Comparison of ENCODE assay signal across 1 cellular context in the genomic region with DNA sequence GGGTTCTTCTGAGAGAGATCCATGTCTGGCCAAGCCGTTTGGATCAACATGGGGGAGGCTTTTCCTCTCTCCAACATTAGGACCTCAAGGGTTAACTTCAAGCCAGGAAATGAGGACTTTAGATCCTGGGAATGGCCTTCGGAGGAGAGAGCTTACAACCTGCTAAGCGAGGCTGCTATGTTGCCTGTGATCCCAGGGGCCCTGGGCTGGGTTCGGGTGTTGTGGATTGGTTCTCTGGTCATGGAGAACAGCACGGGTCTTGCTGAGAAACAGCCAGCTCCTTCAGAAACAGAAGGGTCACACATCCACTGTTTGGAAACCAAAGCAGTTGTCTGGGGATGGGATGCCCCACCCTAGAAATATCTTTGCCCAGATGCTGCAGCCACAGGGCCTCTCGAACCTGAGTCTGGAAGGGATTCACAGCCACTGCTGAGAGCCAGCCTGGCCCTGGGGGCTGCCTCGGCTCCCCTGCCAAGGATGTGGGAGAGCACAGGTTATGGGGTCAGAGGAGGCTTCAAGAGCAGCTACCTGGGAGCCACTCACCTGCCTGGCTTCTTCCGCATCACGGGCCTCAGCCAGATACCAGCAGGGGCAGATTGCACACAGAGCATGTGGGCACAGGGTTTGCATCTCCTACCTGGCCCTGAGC.
TF ChIP-seq lines count a peak whose summit lies in the region.

No MANE protein-coding gene starts in this region.

TF ChIP-seq in HepG2, 621 proteins besides CTCF, POLR2A, EP300 and RAD21:
- TF ChIP-seq ZNF652 (CRISPR knock-in tag; IDR thresholded peaks at IDR 0.05; ENCODE audit: borderline replicate concordance, low read depth): peak; percentile 93
- TF ChIP-seq ZNF737 (CRISPR knock-in tag; IDR thresholded peaks at IDR 0.05; ENCODE audit: borderline replicate concordance): no peak
- no peak for TF ChIP-seq SRSF9 (IDR thresholded peaks at IDR 0.05; ENCODE audit: borderline replicate concordance, insufficient read depth, low read depth, low read length, poor library complexity, severe bottlenecking)
- TF ChIP-seq PAXIP1 (CRISPR knock-in tag; conservative IDR thresholded peaks at IDR 0.05): peak; percentile 26; the same call in 1 of the 2 replicates
- peak; percentile 33; the same call in 1 of the 2 replicates for TF ChIP-seq HNF4A (CRISPR knock-in tag; IDR thresholded peaks at IDR 0.05)
- TF ChIP-seq ZNF205 (CRISPR knock-in tag; IDR thresholded peaks at IDR 0.05): peak; percentile 100
- peak; percentile 26 for TF ChIP-seq ZFX (CRISPR knock-in tag; IDR thresholded peaks at IDR 0.05; ENCODE audit: low read depth)
- no peak for TF ChIP-seq ZNF777 (CRISPR knock-in tag; IDR thresholded peaks at IDR 0.05)
